ENCODE assay signal across 8 cellular contexts in genomic region chrX:153927936-153928760, GRCh38. TPM values are rescaled to one million over a fixed set of nuclear protein-coding genes. Genes with fewer than 3 reads are reported as not detected.
DNase-seq lines count a peak whose midpoint lies in the region; ATAC-seq and TF ChIP-seq lines count a peak whose summit lies in the region.

No MANE protein-coding gene starts in this region.

- no peak for TF ChIP-seq RAD21 in liver (IDR thresholded peaks at IDR 0.05)

- TF ChIP-seq CTCF in CD4-positive, alpha-beta T cell (IDR thresholded peaks at IDR 0.05) = no peak
- TF ChIP-seq CTCF in liver (IDR thresholded peaks at IDR 0.05; ENCODE audit: low read depth, low read length, missing input control) = no peak

- peak overlapping the region; percentile 42 to 79 for H3K9ac ChIP-seq in liver (ENCODE audit: low read depth in 1 of 2, low read length in 2 of 2)

- H3K27ac Mint-ChIP-seq in CD4-positive, alpha-beta T cell = peak overlapping the region; percentile 99

- peak overlapping the region; percentile 61 to 83 (median 65) for H3K4me3 ChIP-seq in liver (ENCODE audit: low read depth in 1 of 3, low read length in 3 of 3)

- peaks cover 53% of the 10 kb centered on the region for H3K36me3 Mint-ChIP-seq in CD4-positive, alpha-beta T cell (ENCODE audit: low read depth)

- H3K27me3 ChIP-seq in CD4-positive, alpha-beta T cell (ENCODE audit: control insufficient read depth, insufficient read depth, low read length) = no peaks in the 10 kb centered on the region
- H3K27me3 ChIP-seq in liver (ENCODE audit: control insufficient read depth in 4 of 4, insufficient read depth in 4 of 4, low read length in 3 of 4) = no peaks in the 10 kb centered on the region

- no peaks in the 10 kb centered on the region for H3K9me3 Mint-ChIP-seq in CD4-positive, alpha-beta T cell

- H3K36me3 ChIP-seq in liver (ENCODE audit: control insufficient read depth in 4 of 4, insufficient read depth in 3 of 4, low read depth in 1 of 4, low read length in 3 of 4) = peaks cover 0 to 15% (median 1%) of the 10 kb centered on the region in 4 donors

- no peaks in the 10 kb centered on the region for H3K9me3 ChIP-seq in CD4-positive, alpha-beta T cell (ENCODE audit: control insufficient read depth, low read length)
- no peaks in the 10 kb centered on the region for H3K9me3 ChIP-seq in liver (ENCODE audit: control insufficient read depth in 4 of 4, low read length in 3 of 4)

- intact Hi-C loops in CD4-positive, alpha-beta T cell (cut with DNase I, micrococcal nuclease) = loop anchor here (1.0 to 2.0 kb wide), 2 partner anchors 39 to 133 kb away; partner anchors contain the start of genes IDH3G (in 1 of the 2) and SSR4 (in 1 of the 2)

- under 1% methylated on average over 76 of the region's 76 CpGs for WGBS in liver

- no peaks in the 10 kb centered on the region for H3K27me3 Mint-ChIP-seq in CD4-positive, alpha-beta T cell

- peak overlapping the region; percentile 96 for H3K4me3 Mint-ChIP-seq in CD4-positive, alpha-beta T cell

- POLR2A ChIA-PET in CD4-positive, alpha-beta T cell (lab: Charles Lee) = interaction anchor here (0.8 to 7.2 kb wide), 19 partner anchors 8 to 987 kb away, joined by 3 to 196 read pairs (median 6); partner anchors contain the start of genes AVPR2, HCFC1, IDH3G and IKBKG

- H3K4me1 Mint-ChIP-seq in CD4-positive, alpha-beta T cell (ENCODE audit: low read depth) = peaks cover 39% of the 10 kb centered on the region

- ATAC-seq in CD4-positive, alpha-beta T cell (ENCODE audit: poor library complexity) = peak; percentile 72
- peak; percentile 55 for ATAC-seq in GM19438 (IDR thresholded peaks at IDR 0.05; ENCODE audit: low read depth, unreplicated experiment)
- peak; percentile 59 for ATAC-seq in HG03571 (IDR thresholded peaks at IDR 0.05; ENCODE audit: unreplicated experiment)

- CTCF ChIA-PET in CD4-positive, alpha-beta T cell (lab: Charles Lee) = interaction anchor here (0.7 to 8.3 kb wide), 3 partner anchors 20 to 134 kb away, joined by 3 to 101 read pairs (median 5); partner anchors contain the start of genes IDH3G and SSR4

- H3K4me1 ChIP-seq in liver (ENCODE audit: control insufficient read depth in 4 of 4, insufficient read depth in 4 of 4, low read length in 3 of 4) = peaks cover 7 to 32% (median 22%) of the 10 kb centered on the region in 4 donors

- peak; percentile 79 to 97 (median 90) for DNase-seq in CD4-positive, alpha-beta T cell
- DNase-seq in NCI-H774 (lab: John Stamatoyannopoulos, UW) (peak; percentile 98), dermis microvascular lymphatic vessel endothelial cell (ENCODE audit: low read depth in 2 of 2) (peak; percentile 97 to 98)
- DNase-seq in activated CD4-positive, alpha-beta T cell treated with anti-CD3 and anti-CD28 coated beads, Interleukin-2, amount 50 U/mL, for 48 hours = peak; percentile 88 to 90
- peak; percentile 88 for DNase-seq in stimulated activated CD4-positive, alpha-beta T cell treated with anti-CD3 and anti-CD28 coated beads, Interleukin-4, amount 100 ng/mL, for 1 hour

- H3K27ac ChIP-seq in CD4-positive, alpha-beta T cell (ENCODE audit: low read depth, low read length) = peak overlapping the region; percentile 97
- H3K27ac ChIP-seq in liver (ENCODE audit: low read depth in 1 of 2, low read length in 2 of 2) = peak overlapping the region; percentile 92 to 95

TF ChIP-seq in liver, 16 proteins besides CTCF, POLR2A, EP300 and RAD21:
- TF ChIP-seq HNF4A (conservative IDR thresholded peaks at IDR 0.05) (no peak), MAX (IDR thresholded peaks at IDR 0.05) (no peak), TAF1 (conservative IDR thresholded peaks at IDR 0.05) (peak; percentile 88), REST (IDR thresholded peaks at IDR 0.05) (peak; percentile 37), YY1 (IDR thresholded peaks at IDR 0.05) (peak; percentile 24), SP1 (IDR thresholded peaks at IDR 0.05) (peak; percentile 66), GABPA (IDR thresholded peaks at IDR 0.05 in 1 of 2, conservative IDR thresholded peaks at IDR 0.05 in 1 of 2) (peak in 1 of 2 donors; percentile 87)

RNA-seq across cellular contexts. Expression of gene ARHGAP4, which starts 2.1 kb away (rescaled TPM):
- 100 to 1,000 TPM; 456 to 463 TPM for total RNA-seq in CD4-positive, alpha-beta T cell
- total RNA-seq in dermis microvascular lymphatic vessel endothelial cell (4.9 and 5.1 TPM in 2 replicates), liver (10 to 100 TPM; 12.5 to 28.1 TPM)
- 1 to 10 TPM; 3.3 to 8.0 TPM for polyA plus RNA-seq in liver

RNA-seq across cellular contexts. Expression of gene NAA10, which starts 6.7 kb away (rescaled TPM):
- 10 to 100 TPM; 41.5 to 42.0 TPM for total RNA-seq in CD4-positive, alpha-beta T cell
- total RNA-seq in dermis microvascular lymphatic vessel endothelial cell = 47.5 and 52.6 TPM in 2 replicates
- 10 to 100 TPM; 20.5 to 30.6 TPM for total RNA-seq in liver
- 10 to 100 TPM; 58.2 to 58.8 TPM for polyA plus RNA-seq in liver

RNA-seq across cellular contexts. Expression of gene RENBP, which starts 16.3 kb away (rescaled TPM):
- total RNA-seq in CD4-positive, alpha-beta T cell = 1 to 10 TPM; 8.6 to 9.3 TPM
- total RNA-seq in dermis microvascular lymphatic vessel endothelial cell = 10.1 and 40.3 TPM in 2 replicates
- 1 to 10 TPM; 7.5 to 7.9 TPM for total RNA-seq in liver
- polyA plus RNA-seq in liver = 1 to 10 TPM; 1.0 to 6.4 TPM

RNA-seq across cellular contexts. Expression of gene AVPR2, which starts 23.7 kb away (rescaled TPM):
- total RNA-seq in CD4-positive, alpha-beta T cell = not detected
- 1.9 and 2.0 TPM in 2 replicates for total RNA-seq in dermis microvascular lymphatic vessel endothelial cell
- not detected for total RNA-seq in liver
- polyA plus RNA-seq in liver = under 1 TPM in 1 of 2 donors, not detected in 1; 0.05 TPM

RNA-seq across cellular contexts. Expression of gene L1CAM, which starts 42.2 kb away (rescaled TPM):
- total RNA-seq in CD4-positive, alpha-beta T cell = 1 to 10 TPM in 1 of 2 experiments, under 1 TPM in 1; 0.89 to 1.2 TPM
- total RNA-seq in dermis microvascular lymphatic vessel endothelial cell (0.13 TPM in 2 replicates), liver (under 1 TPM in 1 of 2 donors, not detected in 1; 0.59 TPM)
- under 1 TPM; 0.28 to 0.39 TPM for polyA plus RNA-seq in liver

Comparison
In these comparisons a context has a peak if more than half of its experiments do, and no peak if none do; other contexts are left out.
1. Peak in every context shown above with its lines: DNase-seq, ATAC-seq, H3K4me3 ChIP-seq and H3K27ac ChIP-seq.
2. RNA of gene ARHGAP4, which starts 2.1 kb away (total RNA-seq): 456 to 463 TPM in CD4-positive, alpha-beta T cell; 12.5 to 28.1 TPM in liver and 4.9 to 5.1 TPM in dermis microvascular lymphatic vessel endothelial cell; every median in the first group is over 10 times any median in the second.